Comparison of ENCODE assay signal across 1 cellular context in the genomic region with DNA sequence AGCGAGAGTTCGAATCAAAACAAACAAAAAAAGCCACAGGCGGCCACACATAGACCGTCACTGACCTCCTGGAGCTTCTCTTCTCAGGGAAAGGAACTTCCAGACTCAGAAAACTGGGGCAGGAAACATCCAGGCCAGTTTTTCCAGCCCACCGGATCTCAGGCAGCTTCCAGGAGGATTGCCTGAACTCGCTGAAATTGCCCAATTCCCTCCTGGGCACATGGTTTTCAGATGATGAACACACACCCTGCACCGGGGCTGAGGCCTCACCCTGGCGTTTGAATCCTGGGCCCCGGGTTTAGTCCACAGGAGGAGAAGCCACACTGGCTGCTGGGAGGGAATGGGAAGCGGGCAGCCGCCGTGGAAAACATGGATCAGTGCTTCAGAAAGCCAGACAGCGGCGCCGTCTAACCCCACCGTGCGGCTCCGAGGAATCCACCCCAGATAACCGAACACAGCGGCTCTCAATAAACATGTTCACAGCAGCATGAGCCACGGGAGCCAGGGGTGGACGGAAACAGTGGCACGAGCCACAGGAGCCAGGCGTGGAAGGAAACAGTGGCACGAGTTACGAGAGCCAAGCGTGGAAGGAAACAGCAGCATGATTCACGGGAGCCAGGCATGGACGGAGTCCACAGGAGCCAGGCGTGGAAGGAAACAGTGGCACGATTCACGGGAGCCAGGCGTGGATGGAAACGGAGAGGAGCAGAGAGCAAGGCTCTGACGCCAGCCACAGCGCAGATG.
TF ChIP-seq lines count a peak whose summit lies in the region.

No MANE protein-coding gene starts in this region.

TF ChIP-seq in HepG2, 621 proteins besides CTCF, POLR2A, EP300 and RAD21 (continued from another document and continues in another):
- TF ChIP-seq, protein P1, sequence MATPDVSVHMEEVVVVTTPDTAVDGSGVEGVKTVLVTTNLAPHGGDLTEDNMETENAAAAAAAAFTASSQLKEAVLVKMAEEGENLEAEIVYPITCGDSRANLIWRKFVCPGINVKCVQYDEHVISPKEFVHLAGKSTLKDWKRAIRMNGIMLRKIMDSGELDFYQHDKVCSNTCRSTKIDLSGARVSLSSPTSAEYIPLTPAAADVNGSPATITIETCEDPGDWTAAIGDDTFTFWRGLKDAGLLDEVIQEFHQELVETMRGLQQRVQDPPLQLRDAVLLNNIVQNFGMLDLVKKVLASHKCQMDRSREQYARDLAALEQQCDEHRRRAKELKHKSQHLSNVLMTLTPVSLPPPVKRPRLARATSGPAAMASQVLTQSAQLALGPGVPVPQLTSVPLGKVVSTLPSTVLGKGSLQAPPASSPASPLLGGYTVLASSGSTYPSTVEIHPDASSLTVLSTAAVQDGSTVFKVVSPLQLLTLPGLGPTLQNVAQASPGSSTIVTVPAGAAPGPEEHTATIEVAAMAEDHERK (CRISPR knock-in tag; IDR thresholded peaks at IDR 0.05; ENCODE audit: low read depth), result no peak
- TF ChIP-seq, protein P2, sequence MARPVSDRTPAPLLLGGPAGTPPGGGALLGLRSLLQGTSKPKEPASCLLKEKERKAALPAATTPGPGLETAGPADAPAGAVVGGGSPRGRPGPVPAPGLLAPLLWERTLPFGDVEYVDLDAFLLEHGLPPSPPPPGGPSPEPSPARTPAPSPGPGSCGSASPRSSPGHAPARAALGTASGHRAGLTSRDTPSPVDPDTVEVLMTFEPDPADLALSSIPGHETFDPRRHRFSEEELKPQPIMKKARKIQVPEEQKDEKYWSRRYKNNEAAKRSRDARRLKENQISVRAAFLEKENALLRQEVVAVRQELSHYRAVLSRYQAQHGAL (CRISPR knock-in tag; IDR thresholded peaks at IDR 0.05; ENCODE audit: not compliant biosample characterization), result peak; percentile 92
- TF ChIP-seq, protein P3, sequence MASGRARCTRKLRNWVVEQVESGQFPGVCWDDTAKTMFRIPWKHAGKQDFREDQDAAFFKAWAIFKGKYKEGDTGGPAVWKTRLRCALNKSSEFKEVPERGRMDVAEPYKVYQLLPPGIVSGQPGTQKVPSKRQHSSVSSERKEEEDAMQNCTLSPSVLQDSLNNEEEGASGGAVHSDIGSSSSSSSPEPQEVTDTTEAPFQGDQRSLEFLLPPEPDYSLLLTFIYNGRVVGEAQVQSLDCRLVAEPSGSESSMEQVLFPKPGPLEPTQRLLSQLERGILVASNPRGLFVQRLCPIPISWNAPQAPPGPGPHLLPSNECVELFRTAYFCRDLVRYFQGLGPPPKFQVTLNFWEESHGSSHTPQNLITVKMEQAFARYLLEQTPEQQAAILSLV (CRISPR knock-in tag; IDR thresholded peaks at IDR 0.05; ENCODE audit: borderline replicate concordance), result peak; percentile 41; the same call in 1 of the 2 replicates
- TF ChIP-seq, protein P4, sequence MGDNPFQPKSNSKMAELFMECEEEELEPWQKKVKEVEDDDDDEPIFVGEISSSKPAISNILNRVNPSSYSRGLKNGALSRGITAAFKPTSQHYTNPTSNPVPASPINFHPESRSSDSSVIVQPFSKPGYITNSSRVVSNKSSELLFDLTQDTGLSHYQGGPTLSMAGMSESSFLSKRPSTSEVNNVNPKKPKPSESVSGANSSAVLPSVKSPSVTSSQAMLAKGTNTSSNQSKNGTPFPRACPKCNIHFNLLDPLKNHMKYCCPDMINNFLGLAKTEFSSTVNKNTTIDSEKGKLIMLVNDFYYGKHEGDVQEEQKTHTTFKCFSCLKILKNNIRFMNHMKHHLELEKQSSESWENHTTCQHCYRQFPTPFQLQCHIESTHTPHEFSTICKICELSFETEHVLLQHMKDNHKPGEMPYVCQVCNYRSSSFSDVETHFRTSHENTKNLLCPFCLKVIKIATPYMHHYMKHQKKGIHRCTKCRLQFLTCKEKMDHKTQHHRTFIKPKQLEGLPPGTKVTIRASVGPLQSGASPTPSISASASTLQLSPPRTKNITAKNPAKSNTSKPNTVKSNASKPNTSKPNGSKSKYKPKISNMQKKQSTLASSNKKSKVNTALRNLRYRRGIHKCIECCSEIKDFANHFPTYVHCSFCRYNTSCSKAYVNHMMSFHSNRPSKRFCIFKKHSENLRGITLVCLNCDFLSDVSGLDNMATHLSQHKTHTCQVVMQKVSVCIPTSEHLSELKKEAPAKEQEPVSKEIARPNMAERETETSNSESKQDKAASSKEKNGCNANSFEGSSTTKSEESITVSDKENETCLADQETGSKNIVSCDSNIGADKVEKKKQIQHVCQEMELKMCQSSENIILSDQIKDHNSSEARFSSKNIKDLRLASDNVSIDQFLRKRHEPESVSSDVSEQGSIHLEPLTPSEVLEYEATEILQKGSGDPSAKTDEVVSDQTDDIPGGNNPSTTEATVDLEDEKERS (CRISPR knock-in tag; IDR thresholded peaks at IDR 0.05), result peak; percentile 89; the same call in 1 of the 2 replicates
- TF ChIP-seq, protein P5, sequence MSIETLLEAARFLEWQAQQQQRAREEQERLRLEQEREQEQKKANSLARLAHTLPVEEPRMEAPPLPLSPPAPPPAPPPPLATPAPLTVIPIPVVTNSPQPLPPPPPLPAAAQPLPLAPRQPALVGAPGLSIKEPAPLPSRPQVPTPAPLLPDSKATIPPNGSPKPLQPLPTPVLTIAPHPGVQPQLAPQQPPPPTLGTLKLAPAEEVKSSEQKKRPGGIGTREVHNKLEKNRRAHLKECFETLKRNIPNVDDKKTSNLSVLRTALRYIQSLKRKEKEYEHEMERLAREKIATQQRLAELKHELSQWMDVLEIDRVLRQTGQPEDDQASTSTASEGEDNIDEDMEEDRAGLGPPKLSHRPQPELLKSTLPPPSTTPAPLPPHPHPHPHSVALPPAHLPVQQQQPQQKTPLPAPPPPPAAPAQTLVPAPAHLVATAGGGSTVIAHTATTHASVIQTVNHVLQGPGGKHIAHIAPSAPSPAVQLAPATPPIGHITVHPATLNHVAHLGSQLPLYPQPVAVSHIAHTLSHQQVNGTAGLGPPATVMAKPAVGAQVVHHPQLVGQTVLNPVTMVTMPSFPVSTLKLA (IDR thresholded peaks at IDR 0.05), result 0 out of 2 replicates have a peak, but pooled peaks have one; percentile 49
- TF ChIP-seq SALL2 (CRISPR knock-in tag; IDR thresholded peaks at IDR 0.05), result 0 out of 2 replicates have a peak, but pooled peaks have one; percentile 37
- TF ChIP-seq, protein P6, sequence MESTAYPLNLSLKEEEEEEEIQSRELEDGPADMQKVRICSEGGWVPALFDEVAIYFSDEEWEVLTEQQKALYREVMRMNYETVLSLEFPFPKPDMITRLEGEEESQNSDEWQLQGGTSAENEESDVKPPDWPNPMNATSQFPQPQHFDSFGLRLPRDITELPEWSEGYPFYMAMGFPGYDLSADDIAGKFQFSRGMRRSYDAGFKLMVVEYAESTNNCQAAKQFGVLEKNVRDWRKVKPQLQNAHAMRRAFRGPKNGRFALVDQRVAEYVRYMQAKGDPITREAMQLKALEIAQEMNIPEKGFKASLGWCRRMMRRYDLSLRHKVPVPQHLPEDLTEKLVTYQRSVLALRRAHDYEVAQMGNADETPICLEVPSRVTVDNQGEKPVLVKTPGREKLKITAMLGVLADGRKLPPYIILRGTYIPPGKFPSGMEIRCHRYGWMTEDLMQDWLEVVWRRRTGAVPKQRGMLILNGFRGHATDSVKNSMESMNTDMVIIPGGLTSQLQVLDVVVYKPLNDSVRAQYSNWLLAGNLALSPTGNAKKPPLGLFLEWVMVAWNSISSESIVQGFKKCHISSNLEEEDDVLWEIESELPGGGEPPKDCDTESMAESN (CRISPR knock-in tag; conservative IDR thresholded peaks at IDR 0.05), result 0 out of 2 replicates have a peak, but pooled peaks have one; percentile 47
- TF ChIP-seq ZSCAN20 (CRISPR knock-in tag; IDR thresholded peaks at IDR 0.05; ENCODE audit: borderline replicate concordance), result peak; percentile 83; the same call in 1 of the 2 replicates
- TF ChIP-seq MIER3 (CRISPR knock-in tag; IDR thresholded peaks at IDR 0.05; ENCODE audit: borderline replicate concordance), result 0 out of 2 replicates have a peak, but pooled peaks have one; percentile 57
- no peak for TF ChIP-seq PLRG1 (conservative IDR thresholded peaks at IDR 0.05)
- TF ChIP-seq, protein P7, sequence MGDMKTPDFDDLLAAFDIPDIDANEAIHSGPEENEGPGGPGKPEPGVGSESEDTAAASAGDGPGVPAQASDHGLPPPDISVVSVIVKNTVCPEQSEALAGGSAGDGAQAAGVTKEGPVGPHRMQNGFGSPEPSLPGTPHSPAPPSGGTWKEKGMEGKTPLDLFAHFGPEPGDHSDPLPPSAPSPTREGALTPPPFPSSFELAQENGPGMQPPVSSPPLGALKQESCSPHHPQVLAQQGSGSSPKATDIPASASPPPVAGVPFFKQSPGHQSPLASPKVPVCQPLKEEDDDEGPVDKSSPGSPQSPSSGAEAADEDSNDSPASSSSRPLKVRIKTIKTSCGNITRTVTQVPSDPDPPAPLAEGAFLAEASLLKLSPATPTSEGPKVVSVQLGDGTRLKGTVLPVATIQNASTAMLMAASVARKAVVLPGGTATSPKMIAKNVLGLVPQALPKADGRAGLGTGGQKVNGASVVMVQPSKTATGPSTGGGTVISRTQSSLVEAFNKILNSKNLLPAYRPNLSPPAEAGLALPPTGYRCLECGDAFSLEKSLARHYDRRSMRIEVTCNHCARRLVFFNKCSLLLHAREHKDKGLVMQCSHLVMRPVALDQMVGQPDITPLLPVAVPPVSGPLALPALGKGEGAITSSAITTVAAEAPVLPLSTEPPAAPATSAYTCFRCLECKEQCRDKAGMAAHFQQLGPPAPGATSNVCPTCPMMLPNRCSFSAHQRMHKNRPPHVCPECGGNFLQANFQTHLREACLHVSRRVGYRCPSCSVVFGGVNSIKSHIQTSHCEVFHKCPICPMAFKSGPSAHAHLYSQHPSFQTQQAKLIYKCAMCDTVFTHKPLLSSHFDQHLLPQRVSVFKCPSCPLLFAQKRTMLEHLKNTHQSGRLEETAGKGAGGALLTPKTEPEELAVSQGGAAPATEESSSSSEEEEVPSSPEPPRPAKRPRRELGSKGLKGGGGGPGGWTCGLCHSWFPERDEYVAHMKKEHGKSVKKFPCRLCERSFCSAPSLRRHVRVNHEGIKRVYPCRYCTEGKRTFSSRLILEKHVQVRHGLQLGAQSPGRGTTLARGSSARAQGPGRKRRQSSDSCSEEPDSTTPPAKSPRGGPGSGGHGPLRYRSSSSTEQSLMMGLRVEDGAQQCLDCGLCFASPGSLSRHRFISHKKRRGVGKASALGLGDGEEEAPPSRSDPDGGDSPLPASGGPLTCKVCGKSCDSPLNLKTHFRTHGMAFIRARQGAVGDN (CRISPR knock-in tag; IDR thresholded peaks at IDR 0.05), result peak; percentile 98
- 0 out of 2 replicates have a peak, but pooled peaks have one; percentile 29 for TF ChIP-seq ZNF333 (CRISPR knock-in tag; IDR thresholded peaks at IDR 0.05; ENCODE audit: borderline replicate concordance)
- TF ChIP-seq MIXL1 (CRISPR knock-in tag; IDR thresholded peaks at IDR 0.05), result peak; percentile 71
- TF ChIP-seq, protein P8, sequence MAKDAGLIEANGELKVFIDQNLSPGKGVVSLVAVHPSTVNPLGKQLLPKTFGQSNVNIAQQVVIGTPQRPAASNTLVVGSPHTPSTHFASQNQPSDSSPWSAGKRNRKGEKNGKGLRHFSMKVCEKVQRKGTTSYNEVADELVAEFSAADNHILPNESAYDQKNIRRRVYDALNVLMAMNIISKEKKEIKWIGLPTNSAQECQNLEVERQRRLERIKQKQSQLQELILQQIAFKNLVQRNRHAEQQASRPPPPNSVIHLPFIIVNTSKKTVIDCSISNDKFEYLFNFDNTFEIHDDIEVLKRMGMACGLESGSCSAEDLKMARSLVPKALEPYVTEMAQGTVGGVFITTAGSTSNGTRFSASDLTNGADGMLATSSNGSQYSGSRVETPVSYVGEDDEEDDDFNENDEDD (CRISPR knock-in tag; IDR thresholded peaks at IDR 0.05; ENCODE audit: borderline replicate concordance), result peak; percentile 90; the same call in 1 of the 2 replicates
- peak; percentile 46 for TF ChIP-seq SKI (IDR thresholded peaks at IDR 0.05; ENCODE audit: partially characterized antibody)
- TF ChIP-seq FOXK1 (CRISPR knock-in tag; IDR thresholded peaks at IDR 0.05; ENCODE audit: borderline replicate concordance, low read depth), result peak; percentile 59; the same call in 1 of the 2 replicates
- TF ChIP-seq SP1 (IDR thresholded peaks at IDR 0.05), result no peak
- TF ChIP-seq SP1 (CRISPR knock-in tag; IDR thresholded peaks at IDR 0.05), result no peak
- no peak for TF ChIP-seq HNRNPL (IDR thresholded peaks at IDR 0.05; ENCODE audit: low read depth, low read length)
- peak; percentile 36; the same call in 1 of the 2 replicates for TF ChIP-seq SIX1 (CRISPR knock-in tag; IDR thresholded peaks at IDR 0.05; ENCODE audit: borderline replicate concordance)
- TF ChIP-seq ZNF883 (CRISPR knock-in tag; IDR thresholded peaks at IDR 0.05; ENCODE audit: not compliant biosample characterization), result peak; percentile 10
- peak; percentile 81 for TF ChIP-seq NCOA2 (CRISPR knock-in tag; IDR thresholded peaks at IDR 0.05)
- no peak for TF ChIP-seq KDM5A (IDR thresholded peaks at IDR 0.05; ENCODE audit: borderline replicate concordance, low read length)
- TF ChIP-seq BCL6 (CRISPR knock-in tag; IDR thresholded peaks at IDR 0.05), result peak; percentile 48
- TF ChIP-seq ZFP62 (CRISPR knock-in tag; IDR thresholded peaks at IDR 0.05), result no peak
- TF ChIP-seq FLYWCH1 (CRISPR knock-in tag; IDR thresholded peaks at IDR 0.05), result 0 out of 2 replicates have a peak, but pooled peaks have one; percentile 55
- TF ChIP-seq, protein P9, sequence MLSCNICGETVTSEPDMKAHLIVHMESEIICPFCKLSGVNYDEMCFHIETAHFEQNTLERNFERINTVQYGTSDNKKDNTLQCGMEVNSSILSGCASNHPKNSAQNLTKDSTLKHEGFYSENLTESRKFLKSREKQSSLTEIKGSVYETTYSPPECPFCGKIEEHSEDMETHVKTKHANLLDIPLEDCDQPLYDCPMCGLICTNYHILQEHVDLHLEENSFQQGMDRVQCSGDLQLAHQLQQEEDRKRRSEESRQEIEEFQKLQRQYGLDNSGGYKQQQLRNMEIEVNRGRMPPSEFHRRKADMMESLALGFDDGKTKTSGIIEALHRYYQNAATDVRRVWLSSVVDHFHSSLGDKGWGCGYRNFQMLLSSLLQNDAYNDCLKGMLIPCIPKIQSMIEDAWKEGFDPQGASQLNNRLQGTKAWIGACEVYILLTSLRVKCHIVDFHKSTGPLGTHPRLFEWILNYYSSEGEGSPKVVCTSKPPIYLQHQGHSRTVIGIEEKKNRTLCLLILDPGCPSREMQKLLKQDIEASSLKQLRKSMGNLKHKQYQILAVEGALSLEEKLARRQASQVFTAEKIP (CRISPR knock-in tag; IDR thresholded peaks at IDR 0.05; ENCODE audit: borderline replicate concordance), result no peak
- TF ChIP-seq, protein P10, sequence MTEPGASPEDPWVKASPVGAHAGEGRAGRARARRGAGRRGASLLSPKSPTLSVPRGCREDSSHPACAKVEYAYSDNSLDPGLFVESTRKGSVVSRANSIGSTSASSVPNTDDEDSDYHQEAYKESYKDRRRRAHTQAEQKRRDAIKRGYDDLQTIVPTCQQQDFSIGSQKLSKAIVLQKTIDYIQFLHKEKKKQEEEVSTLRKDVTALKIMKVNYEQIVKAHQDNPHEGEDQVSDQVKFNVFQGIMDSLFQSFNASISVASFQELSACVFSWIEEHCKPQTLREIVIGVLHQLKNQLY (CRISPR knock-in tag; IDR thresholded peaks at IDR 0.05), result peak; percentile 66; the same call in 1 of the 2 replicates
- no peak for TF ChIP-seq RBM39 (IDR thresholded peaks at IDR 0.05; ENCODE audit: low read depth, low read length, poor library complexity, severe bottlenecking)
- TF ChIP-seq ZSCAN21 (CRISPR knock-in tag; IDR thresholded peaks at IDR 0.05; ENCODE audit: borderline replicate concordance), result peak; percentile 62; the same call in 1 of the 2 replicates
